Comparison of ENCODE assay signal across 20 cellular contexts in the genomic region with DNA sequence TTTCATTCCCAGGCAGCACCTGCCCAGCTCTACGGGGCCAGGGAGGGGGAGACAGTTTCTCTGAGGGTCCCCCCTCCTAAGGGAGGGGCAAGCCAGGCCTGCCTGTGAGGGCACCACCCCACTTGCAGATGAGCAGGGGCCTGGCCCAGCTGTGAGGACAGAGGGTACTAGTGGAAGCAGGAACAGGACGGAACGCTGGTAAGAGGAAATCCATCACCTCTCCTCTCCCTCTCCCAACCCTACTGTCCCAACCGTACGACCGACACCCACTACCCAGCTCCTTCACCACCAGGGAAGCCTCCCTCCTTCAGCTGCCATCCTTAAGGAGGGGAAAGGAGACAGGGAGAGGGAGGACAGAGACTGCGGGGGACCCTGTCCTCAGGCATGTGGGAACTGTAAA. TPM values are rescaled to one million over a fixed set of nuclear protein-coding genes. Genes with fewer than 3 reads are reported as not detected.
A peak's percentile ranks its signal among the peaks of the same experiment; 100 is the strongest.
DNase-seq lines count a peak whose midpoint lies in the region; ATAC-seq, FAIRE-seq and TF ChIP-seq lines count a peak whose summit lies in the region.
"Had no signal": no experiment of that assay in that cellular context is flagged by ENCODE, and none has a peak within 500 bp of the region (broad histone marks: within the 10 kb centered on the region; RNA-seq: fewer than 3 reads in every experiment).

No MANE protein-coding gene starts in this region.

- no peak overlapping the region for H3K4me2 ChIP-seq in HepG2 (ENCODE audit: low read depth, low read length)
- H3K4me2 ChIP-seq: GM23338 had no signal

- no peak overlapping the region for H3K9ac ChIP-seq in HepG2 (ENCODE audit: insufficient read depth, low read depth, low read length)

- CTCF ChIA-PET in HepG2 (lab: Yijun Ruan, JAX; ENCODE audit: low intra/inter-chr PET ratio, low total read pairs) = no interaction called here
- CTCF ChIA-PET in HEK293 (lab: Yijun Ruan, JAX) = interaction anchor here (0.8 to 1.7 kb wide), 2 partner anchors 10 to 41 kb away, joined by 3 to 4 read pairs; no protein-coding TSS in a partner anchor

- H3K9me3 Mint-ChIP-seq in stimulated activated naive B cell treated with anti-CD40 and anti-IgM and Interleukin-4, amounts not matched to agents 10 μg/mL and 1 μg/mL and 100 μg/mL, for 72 hours = no peaks in the 10 kb centered on the region
- no peaks in the 10 kb centered on the region for H3K9me3 Mint-ChIP-seq in activated T-helper 17 cell treated with anti-CD3 and anti-CD28 coated beads, Interleukin-2, amount 50 U/mL, for 72 hours
- H3K9me3 Mint-ChIP-seq in immature natural killer cell = no peaks in the 10 kb centered on the region
- H3K9me3 Mint-ChIP-seq: CD4-positive, alpha-beta T cell; GM23338 had no signal

- H3K36me3 Mint-ChIP-seq in stimulated activated naive B cell treated with anti-CD40 and anti-IgM and Interleukin-4, amounts not matched to agents 10 μg/mL and 1 μg/mL and 100 μg/mL, for 72 hours = no peaks in the 10 kb centered on the region
- no peaks in the 10 kb centered on the region for H3K36me3 Mint-ChIP-seq in activated T-helper 17 cell treated with anti-CD3 and anti-CD28 coated beads, Interleukin-2, amount 50 U/mL, for 72 hours (ENCODE audit: low read depth)
- no peaks in the 10 kb centered on the region for H3K36me3 Mint-ChIP-seq in immature natural killer cell

- TF ChIP-seq POLR2A in HepG2 (IDR thresholded peaks at IDR 0.05; ENCODE audit: insufficient read depth in 1 of 2, low read depth in 2 of 2, low read length in 2 of 2) = no peak
- TF ChIP-seq POLR2A in right lobe of liver (IDR thresholded peaks at IDR 0.05) = no peak

- TF ChIP-seq CTCF in HepG2 (CRISPR knock-in tag; IDR thresholded peaks at IDR 0.05) = no peak
- TF ChIP-seq CTCF in right lobe of liver (IDR thresholded peaks at IDR 0.05) = no peak
- TF ChIP-seq CTCF in HEK293 (tag by site-specific recombination; IDR thresholded peaks at IDR 0.05) = no peak

- POLR2A ChIA-PET in HepG2 (lab: Yijun Ruan, JAX) (no interaction called here), HEK293 (lab: Yijun Ruan, JAX) (no interaction called here)

- no peaks in the 10 kb centered on the region for H4K20me1 ChIP-seq in HepG2 (ENCODE audit: insufficient read depth, low read length)

- H2AFZ ChIP-seq in HepG2 (ENCODE audit: low read length) = no peak overlapping the region
- H2AFZ ChIP-seq: GM23338 had no signal

- no peak overlapping the region for H3K4me3 ChIP-seq in HepG2 (replicated peaks in 1 of 3; ENCODE audit: insufficient read depth in 1 of 3, low read depth in 2 of 3, low read length in 3 of 3)
- H3K4me3 ChIP-seq in right lobe of liver = no peak overlapping the region
- H3K4me3 ChIP-seq in HEK293 (ENCODE audit: low read depth, low read length) = no peak overlapping the region
- H3K4me3 ChIP-seq: GM12878, GM23338 had no signal

- DNase-seq in HepG2 (ENCODE audit: low spot score) (no peak), right lobe of liver (no peak), hepatic stellate cell (ENCODE audit: low spot score) (peak; percentile 12), NCI-H1092 treated with DMSO at 0.1 percent for 48 hours (lab: John Stamatoyannopoulos, UW) (no peak), immature natural killer cell (no peak)
- DNase-seq in stimulated activated naive B cell treated with anti-CD40 and anti-IgM and Interleukin-4, amounts not matched to agents 10 μg/mL and 1 μg/mL and 100 μg/mL, for 72 hours = no peak
- DNase-seq: 8988T; ACHN; C1 segment of cervical spinal cord; CD4-positive, alpha-beta T cell; DMS 273 treated with DMSO at 0.1 percent for 48 hours; HCEC 1CT; IMR-90 had no signal

- peaks cover 57% of the 10 kb centered on the region for H3K4me1 ChIP-seq in HepG2 (ENCODE audit: insufficient read depth, low read length)
- H3K4me1 ChIP-seq in right lobe of liver = no peaks in the 10 kb centered on the region
- no peaks in the 10 kb centered on the region for H3K4me1 ChIP-seq in HEK293 (ENCODE audit: control insufficient read depth, insufficient read depth, low read length)

- H3K27me3 Mint-ChIP-seq in stimulated activated naive B cell treated with anti-CD40 and anti-IgM and Interleukin-4, amounts not matched to agents 10 μg/mL and 1 μg/mL and 100 μg/mL, for 72 hours = peaks cover 14 to 25% of the 10 kb centered on the region in 2 donors
- H3K27me3 Mint-ChIP-seq in activated T-helper 17 cell treated with anti-CD3 and anti-CD28 coated beads, Interleukin-2, amount 50 U/mL, for 72 hours = peaks cover 7% of the 10 kb centered on the region
- peaks cover 2 to 16% (median 7%) of the 10 kb centered on the region in 3 donors for H3K27me3 Mint-ChIP-seq in immature natural killer cell (ENCODE audit: low read depth in 3 of 3)
- H3K27me3 Mint-ChIP-seq: CD4-positive, alpha-beta T cell had no signal

- no peaks in the 10 kb centered on the region for H3K36me3 ChIP-seq in HepG2 (replicated peaks in 1 of 2; ENCODE audit: control insufficient read depth in 1 of 2, insufficient read depth in 2 of 2, low read length in 2 of 2)
- no peaks in the 10 kb centered on the region for H3K36me3 ChIP-seq in right lobe of liver
- no peaks in the 10 kb centered on the region for H3K36me3 ChIP-seq in HEK293 (ENCODE audit: control insufficient read depth in 2 of 2, insufficient read depth in 1 of 2, low read length in 2 of 2)

- H3K9me3 ChIP-seq in HepG2 (ENCODE audit: low read length) = no peaks in the 10 kb centered on the region
- H3K9me3 ChIP-seq in right lobe of liver = no peaks in the 10 kb centered on the region
- no peaks in the 10 kb centered on the region for H3K9me3 ChIP-seq in HEK293 (ENCODE audit: control insufficient read depth, insufficient read depth, low read depth, low read length)

- no peak for TF ChIP-seq RAD21 in HepG2 (CRISPR knock-in tag; IDR thresholded peaks at IDR 0.05)

- intact Hi-C loops in HepG2 (cut with micrococcal nuclease; ENCODE audit: unreplicated experiment) = no loop called here
- intact Hi-C loops in right lobe of liver (cut with DNase I) = no loop called here

- ATAC-seq in HepG2 = no peak
- ATAC-seq in right lobe of liver = no peak
- ATAC-seq in stimulated activated naive B cell treated with anti-CD40 and anti-IgM and Interleukin-4, amounts not matched to agents 10 μg/mL and 1 μg/mL and 100 μg/mL, for 72 hours (replicated peaks) = no peak
- no peak for ATAC-seq in activated T-helper 17 cell treated with anti-CD3 and anti-CD28 coated beads, Interleukin-2, amount 50 U/mL, for 72 hours (replicated peaks)
- ATAC-seq: GM12878, GM23338 had no signal

- H3K27me3 ChIP-seq in HepG2 (ENCODE audit: control insufficient read depth in 1 of 2, insufficient read depth in 2 of 2, low read length in 2 of 2) = peaks cover 4 to 17% of the 10 kb centered on the region in 2 experiments; a peak in 4 of 5 replicates
- no peaks in the 10 kb centered on the region for H3K27me3 ChIP-seq in right lobe of liver

- WGBS in HepG2 (ENCODE audit: low lambda C conversion rate) = 36% methylated on average over 7 of the region's 7 CpGs
- 51% methylated on average over 4 of the region's 7 CpGs for WGBS in right lobe of liver (ENCODE audit: insufficient coverage, low coverage, low lambda C conversion rate, missing lambda C conversion rate)

- no TSS peak for BruUV-seq in HepG2 (replicated peaks; lab: Mats Ljungman, UMichigan)

- no peak for FAIRE-seq in HepG2 (lab: Jason Lieb, UNC)
- FAIRE-seq: GM12878, GM18507 had no signal

- no peak overlapping the region for H3K4me3 Mint-ChIP-seq in stimulated activated naive B cell treated with anti-CD40 and anti-IgM and Interleukin-4, amounts not matched to agents 10 μg/mL and 1 μg/mL and 100 μg/mL, for 72 hours
- no peak overlapping the region for H3K4me3 Mint-ChIP-seq in activated T-helper 17 cell treated with anti-CD3 and anti-CD28 coated beads, Interleukin-2, amount 50 U/mL, for 72 hours
- no peak overlapping the region for H3K4me3 Mint-ChIP-seq in immature natural killer cell
- H3K4me3 Mint-ChIP-seq: B cell; CD4-positive, alpha-beta T cell; GM23338 had no signal

- H3K79me2 ChIP-seq in HepG2 (ENCODE audit: insufficient read depth, low read length) = no peaks in the 10 kb centered on the region

- TF ChIP-seq EP300 in HepG2 (IDR thresholded peaks at IDR 0.05; ENCODE audit: low read depth in 2 of 2, low read length in 2 of 2) = no peak
- TF ChIP-seq EP300 in HepG2 (CRISPR knock-in tag; IDR thresholded peaks at IDR 0.05; ENCODE audit: borderline replicate concordance) = no peak

- H3K27ac Mint-ChIP-seq in stimulated activated naive B cell treated with anti-CD40 and anti-IgM and Interleukin-4, amounts not matched to agents 10 μg/mL and 1 μg/mL and 100 μg/mL, for 72 hours = peak overlapping the region; percentile 56
- H3K27ac Mint-ChIP-seq in activated T-helper 17 cell treated with anti-CD3 and anti-CD28 coated beads, Interleukin-2, amount 50 U/mL, for 72 hours = no peak overlapping the region
- no peak overlapping the region for H3K27ac Mint-ChIP-seq in immature natural killer cell
- H3K27ac Mint-ChIP-seq: B cell; CD4-positive, alpha-beta T cell had no signal

- in situ Hi-C loops in HepG2 (cut with HindIII; ENCODE audit: extremely low pct_ligation_motif_present, low pct_unique_long_range_greater_than_20kb) = no loop called here

- H3K27ac ChIP-seq in HepG2 (ENCODE audit: extremely low read length, insufficient read depth, low read length) (no peak overlapping the region), right lobe of liver (no peak overlapping the region), HEK293 (ENCODE audit: extremely low read depth, low read depth, low read length) (no peak overlapping the region)

- H3K4me1 Mint-ChIP-seq in stimulated activated naive B cell treated with anti-CD40 and anti-IgM and Interleukin-4, amounts not matched to agents 10 μg/mL and 1 μg/mL and 100 μg/mL, for 72 hours = no peaks in the 10 kb centered on the region
- no peaks in the 10 kb centered on the region for H3K4me1 Mint-ChIP-seq in activated T-helper 17 cell treated with anti-CD3 and anti-CD28 coated beads, Interleukin-2, amount 50 U/mL, for 72 hours
- H3K4me1 Mint-ChIP-seq in immature natural killer cell = no peaks in the 10 kb centered on the region
- H3K4me1 Mint-ChIP-seq: B cell had no signal

RNA-seq across cellular contexts. Expression of a gene that starts 12.7 kb away (rescaled TPM):
- total RNA-seq in HepG2 (2016; rRNA removed; fragmentation: Illumina TruSeq; extraction: Trizol) (not detected in 2 replicates), right lobe of liver (not detected)
- not detected in 2 replicates for total RNA-seq in HepG2 (2016; cell fraction: cytosol; rRNA removed; fragmentation: Illumina TruSeq; extraction: Trizol; ENCODE audit: low read depth)
- total RNA-seq in HepG2 (2016; cell fraction: insoluble cytoplasmic fraction; rRNA removed; fragmentation: Illumina TruSeq; extraction: Trizol) = not detected in 2 replicates
- not detected in 2 replicates for total RNA-seq in HepG2 (2016; cell fraction: membrane; rRNA removed; fragmentation: Illumina TruSeq; extraction: Trizol)
- not detected in 2 replicates for total RNA-seq in HepG2 (2016; cell fraction: nucleus; rRNA removed; fragmentation: Illumina TruSeq; extraction: Trizol)
- polyA plus RNA-seq in HepG2 (2011; rRNA removed) (0.03 TPM in 1 of 2 replicates, not detected in the other), immature natural killer cell (not detected)
- polyA plus RNA-seq in HepG2 (2011; cell fraction: cytosol; rRNA removed) = not detected in 2 replicates
- polyA plus RNA-seq in HepG2 (2011; cell fraction: nucleus; rRNA removed) = 0.07 and 0.08 TPM in 2 replicates
- not detected in 2 replicates for polyA plus RNA-seq in HepG2 (2012)
- not detected in 2 replicates for polyA plus RNA-seq in HepG2 (2016; cell fraction: cytosol; fragmentation: Illumina TruSeq; extraction: Trizol; ENCODE audit: low read depth)
- polyA plus RNA-seq in HepG2 (2016; cell fraction: insoluble cytoplasmic fraction; fragmentation: Illumina TruSeq; extraction: Trizol; ENCODE audit: low read depth) = not detected in 2 replicates
- polyA plus RNA-seq in HepG2 (2016; cell fraction: membrane; fragmentation: Illumina TruSeq; extraction: Trizol; ENCODE audit: low read depth) = not detected in 2 replicates
- polyA plus RNA-seq in HepG2 (2016; cell fraction: nucleus; fragmentation: Illumina TruSeq; extraction: Trizol; ENCODE audit: insufficient read depth, low read depth) = not detected in 2 replicates
- not detected in 2 replicates for polyA minus RNA-seq in HepG2 (2011; rRNA and poly(A)+ RNA removed; ENCODE audit: low replicate concordance)
- polyA minus RNA-seq in HepG2 (2011; cell fraction: cytosol; rRNA and poly(A)+ RNA removed) = not detected in 2 replicates
- polyA minus RNA-seq in HepG2 (2011; cell fraction: nucleus; rRNA and poly(A)+ RNA removed) = not detected in 2 replicates
- under 1 TPM in 1 of 2 donors, not detected in 1; 0.26 TPM for total RNA-seq in activated T-helper 17 cell treated with anti-CD3 and anti-CD28 coated beads, Interleukin-2, amount 50 U/mL, for 72 hours
- total RNA-seq: B cell, Daoy, GM12878, IMR-90 had no signal
- polyA plus RNA-seq: GM12878, GM23338 had no signal
